ENCODE assay signal across 1 cellular context in the genomic region with DNA sequence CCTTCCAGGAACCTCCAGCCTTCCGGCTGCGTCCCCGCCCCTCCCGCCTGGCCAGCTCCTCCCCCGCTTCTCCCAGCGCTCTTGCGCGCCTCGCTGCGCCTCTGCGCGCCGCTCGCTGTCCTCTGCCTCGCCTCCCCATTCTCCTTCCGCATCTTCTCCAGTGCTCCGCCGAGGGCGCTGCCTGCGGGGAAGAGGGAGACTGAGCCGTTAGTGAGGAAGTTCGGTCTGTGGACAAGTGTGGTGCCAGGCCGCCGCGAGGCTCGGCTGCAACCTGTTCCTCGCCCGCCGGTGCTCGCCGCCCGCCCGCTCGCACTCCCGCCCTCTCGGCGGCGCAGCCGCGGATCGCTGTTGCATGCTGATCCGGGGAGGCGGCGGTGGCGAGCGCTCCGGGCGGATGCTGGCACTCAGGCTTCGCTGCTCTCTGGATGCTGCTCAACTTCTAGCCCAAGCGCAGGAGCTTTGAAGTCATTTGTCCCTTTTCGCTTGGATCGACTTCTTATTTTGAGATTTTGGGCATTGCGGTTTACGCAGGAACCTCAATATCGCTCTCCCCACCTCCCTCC.
TF ChIP-seq lines count a peak whose summit lies in the region.

No MANE protein-coding gene starts in this region.

TF ChIP-seq in WTC11, 78 proteins besides CTCF, POLR2A, EP300 and RAD21 (continued from another document):
- TF ChIP-seq, protein P1, sequence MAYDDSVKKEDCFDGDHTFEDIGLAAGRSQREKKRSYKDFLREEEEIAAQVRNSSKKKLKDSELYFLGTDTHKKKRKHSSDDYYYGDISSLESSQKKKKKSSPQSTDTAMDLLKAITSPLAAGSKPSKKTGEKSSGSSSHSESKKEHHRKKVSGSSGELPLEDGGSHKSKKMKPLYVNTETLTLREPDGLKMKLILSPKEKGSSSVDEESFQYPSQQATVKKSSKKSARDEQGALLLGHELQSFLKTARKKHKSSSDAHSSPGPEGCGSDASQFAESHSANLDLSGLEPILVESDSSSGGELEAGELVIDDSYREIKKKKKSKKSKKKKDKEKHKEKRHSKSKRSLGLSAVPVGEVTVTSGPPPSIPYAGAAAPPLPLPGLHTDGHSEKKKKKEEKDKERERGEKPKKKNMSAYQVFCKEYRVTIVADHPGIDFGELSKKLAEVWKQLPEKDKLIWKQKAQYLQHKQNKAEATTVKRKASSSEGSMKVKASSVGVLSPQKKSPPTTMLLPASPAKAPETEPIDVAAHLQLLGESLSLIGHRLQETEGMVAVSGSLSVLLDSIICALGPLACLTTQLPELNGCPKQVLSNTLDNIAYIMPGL (CRISPR knock-in tag; IDR thresholded peaks at IDR 0.05), result peak; percentile 97
- TF ChIP-seq, protein P2, sequence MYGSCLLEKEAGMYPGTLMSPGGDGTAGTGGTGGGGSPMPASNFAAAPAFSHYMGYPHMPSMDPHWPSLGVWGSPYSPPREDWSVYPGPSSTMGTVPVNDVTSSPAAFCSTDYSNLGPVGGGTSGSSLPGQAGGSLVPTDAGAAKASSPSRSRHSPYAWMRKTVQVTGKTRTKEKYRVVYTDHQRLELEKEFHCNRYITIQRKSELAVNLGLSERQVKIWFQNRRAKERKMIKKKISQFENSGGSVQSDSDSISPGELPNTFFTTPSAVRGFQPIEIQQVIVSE (CRISPR knock-in tag; IDR thresholded peaks at IDR 0.05; ENCODE audit: borderline replicate concordance), result no peak
- TF ChIP-seq GABPB1 (CRISPR knock-in tag; IDR thresholded peaks at IDR 0.05) (no peak), IRF2 (CRISPR knock-in tag; IDR thresholded peaks at IDR 0.05; ENCODE audit: borderline replicate concordance, low read depth) (no peak), ZNF423 (CRISPR knock-in tag; IDR thresholded peaks at IDR 0.05) (no peak), MYBL2 (CRISPR knock-in tag; IDR thresholded peaks at IDR 0.05) (peak; percentile 89), ESRRA (CRISPR knock-in tag; IDR thresholded peaks at IDR 0.05; ENCODE audit: borderline replicate concordance) (0 out of 2 replicates have a peak, but pooled peaks have one; percentile 52), ZNF232 (CRISPR knock-in tag; IDR thresholded peaks at IDR 0.05) (peak; percentile 71; the same call in 1 of the 2 replicates), CREB1 (CRISPR knock-in tag; IDR thresholded peaks at IDR 0.05) (peak; percentile 85), ZNF317 (CRISPR knock-in tag; IDR thresholded peaks at IDR 0.05; ENCODE audit: borderline replicate concordance, low read depth) (0 out of 2 replicates have a peak, but pooled peaks have one; percentile 28), SOX15 (CRISPR knock-in tag; IDR thresholded peaks at IDR 0.05) (no peak), RORB (CRISPR knock-in tag; IDR thresholded peaks at IDR 0.05) (no peak), ZNF121 (CRISPR knock-in tag; IDR thresholded peaks at IDR 0.05) (0 out of 2 replicates have a peak, but pooled peaks have one; percentile 5), PRRX2 (CRISPR knock-in tag; IDR thresholded peaks at IDR 0.05) (no peak), ZNF416 (CRISPR knock-in tag; IDR thresholded peaks at IDR 0.05) (no peak), ZBTB21 (CRISPR knock-in tag; IDR thresholded peaks at IDR 0.05; ENCODE audit: borderline replicate concordance) (peak; percentile 85), ZNF138 (CRISPR knock-in tag; conservative IDR thresholded peaks at IDR 0.05) (no peak), FOXJ3 (CRISPR knock-in tag; IDR thresholded peaks at IDR 0.05; ENCODE audit: borderline replicate concordance) (no peak)
- TF ChIP-seq, protein P3, sequence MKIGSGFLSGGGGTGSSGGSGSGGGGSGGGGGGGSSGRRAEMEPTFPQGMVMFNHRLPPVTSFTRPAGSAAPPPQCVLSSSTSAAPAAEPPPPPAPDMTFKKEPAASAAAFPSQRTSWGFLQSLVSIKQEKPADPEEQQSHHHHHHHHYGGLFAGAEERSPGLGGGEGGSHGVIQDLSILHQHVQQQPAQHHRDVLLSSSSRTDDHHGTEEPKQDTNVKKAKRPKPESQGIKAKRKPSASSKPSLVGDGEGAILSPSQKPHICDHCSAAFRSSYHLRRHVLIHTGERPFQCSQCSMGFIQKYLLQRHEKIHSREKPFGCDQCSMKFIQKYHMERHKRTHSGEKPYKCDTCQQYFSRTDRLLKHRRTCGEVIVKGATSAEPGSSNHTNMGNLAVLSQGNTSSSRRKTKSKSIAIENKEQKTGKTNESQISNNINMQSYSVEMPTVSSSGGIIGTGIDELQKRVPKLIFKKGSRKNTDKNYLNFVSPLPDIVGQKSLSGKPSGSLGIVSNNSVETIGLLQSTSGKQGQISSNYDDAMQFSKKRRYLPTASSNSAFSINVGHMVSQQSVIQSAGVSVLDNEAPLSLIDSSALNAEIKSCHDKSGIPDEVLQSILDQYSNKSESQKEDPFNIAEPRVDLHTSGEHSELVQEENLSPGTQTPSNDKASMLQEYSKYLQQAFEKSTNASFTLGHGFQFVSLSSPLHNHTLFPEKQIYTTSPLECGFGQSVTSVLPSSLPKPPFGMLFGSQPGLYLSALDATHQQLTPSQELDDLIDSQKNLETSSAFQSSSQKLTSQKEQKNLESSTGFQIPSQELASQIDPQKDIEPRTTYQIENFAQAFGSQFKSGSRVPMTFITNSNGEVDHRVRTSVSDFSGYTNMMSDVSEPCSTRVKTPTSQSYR (CRISPR knock-in tag; IDR thresholded peaks at IDR 0.05), result peak; percentile 71; the same call in 1 of the 2 replicates
- TF ChIP-seq, protein P4, sequence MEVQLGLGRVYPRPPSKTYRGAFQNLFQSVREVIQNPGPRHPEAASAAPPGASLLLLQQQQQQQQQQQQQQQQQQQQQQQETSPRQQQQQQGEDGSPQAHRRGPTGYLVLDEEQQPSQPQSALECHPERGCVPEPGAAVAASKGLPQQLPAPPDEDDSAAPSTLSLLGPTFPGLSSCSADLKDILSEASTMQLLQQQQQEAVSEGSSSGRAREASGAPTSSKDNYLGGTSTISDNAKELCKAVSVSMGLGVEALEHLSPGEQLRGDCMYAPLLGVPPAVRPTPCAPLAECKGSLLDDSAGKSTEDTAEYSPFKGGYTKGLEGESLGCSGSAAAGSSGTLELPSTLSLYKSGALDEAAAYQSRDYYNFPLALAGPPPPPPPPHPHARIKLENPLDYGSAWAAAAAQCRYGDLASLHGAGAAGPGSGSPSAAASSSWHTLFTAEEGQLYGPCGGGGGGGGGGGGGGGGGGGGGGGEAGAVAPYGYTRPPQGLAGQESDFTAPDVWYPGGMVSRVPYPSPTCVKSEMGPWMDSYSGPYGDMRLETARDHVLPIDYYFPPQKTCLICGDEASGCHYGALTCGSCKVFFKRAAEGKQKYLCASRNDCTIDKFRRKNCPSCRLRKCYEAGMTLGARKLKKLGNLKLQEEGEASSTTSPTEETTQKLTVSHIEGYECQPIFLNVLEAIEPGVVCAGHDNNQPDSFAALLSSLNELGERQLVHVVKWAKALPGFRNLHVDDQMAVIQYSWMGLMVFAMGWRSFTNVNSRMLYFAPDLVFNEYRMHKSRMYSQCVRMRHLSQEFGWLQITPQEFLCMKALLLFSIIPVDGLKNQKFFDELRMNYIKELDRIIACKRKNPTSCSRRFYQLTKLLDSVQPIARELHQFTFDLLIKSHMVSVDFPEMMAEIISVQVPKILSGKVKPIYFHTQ (CRISPR knock-in tag; IDR thresholded peaks at IDR 0.05), result no peak
- TF ChIP-seq, protein P5, sequence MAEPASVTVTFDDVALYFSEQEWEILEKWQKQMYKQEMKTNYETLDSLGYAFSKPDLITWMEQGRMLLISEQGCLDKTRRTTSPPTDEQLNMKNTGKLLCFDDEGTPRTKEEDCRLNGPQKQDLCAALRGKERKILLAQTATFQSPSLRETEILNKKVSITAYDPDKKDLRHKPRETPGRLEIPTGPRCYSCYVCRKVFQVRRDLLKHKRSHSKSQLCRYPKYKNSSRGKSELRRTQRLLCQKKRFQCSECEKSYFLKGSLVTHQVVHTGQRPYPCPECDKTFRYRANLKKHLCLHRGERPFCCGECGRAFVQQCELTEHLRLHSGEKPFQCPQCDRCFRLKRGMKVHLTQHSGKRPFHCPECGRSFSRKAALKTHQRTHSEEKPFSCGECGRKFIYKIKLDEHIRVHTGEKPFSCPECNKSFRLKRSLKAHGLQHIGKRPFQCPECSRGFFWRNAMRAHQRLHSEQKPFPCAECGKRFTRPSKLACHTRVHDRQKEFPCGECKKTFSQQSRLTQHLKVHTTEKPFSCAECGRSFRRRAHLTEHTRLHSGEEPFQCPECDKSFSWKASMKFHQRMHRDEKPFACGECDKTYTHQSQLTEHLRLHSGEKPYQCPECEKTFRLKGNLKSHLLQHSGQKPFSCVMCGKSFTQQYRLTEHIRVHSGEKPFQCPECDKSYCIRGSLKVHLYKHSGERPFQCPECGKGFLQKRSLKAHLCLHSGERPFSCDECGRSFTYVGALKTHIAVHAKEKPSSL (CRISPR knock-in tag; conservative IDR thresholded peaks at IDR 0.05), result no peak
- TF ChIP-seq, protein P6, sequence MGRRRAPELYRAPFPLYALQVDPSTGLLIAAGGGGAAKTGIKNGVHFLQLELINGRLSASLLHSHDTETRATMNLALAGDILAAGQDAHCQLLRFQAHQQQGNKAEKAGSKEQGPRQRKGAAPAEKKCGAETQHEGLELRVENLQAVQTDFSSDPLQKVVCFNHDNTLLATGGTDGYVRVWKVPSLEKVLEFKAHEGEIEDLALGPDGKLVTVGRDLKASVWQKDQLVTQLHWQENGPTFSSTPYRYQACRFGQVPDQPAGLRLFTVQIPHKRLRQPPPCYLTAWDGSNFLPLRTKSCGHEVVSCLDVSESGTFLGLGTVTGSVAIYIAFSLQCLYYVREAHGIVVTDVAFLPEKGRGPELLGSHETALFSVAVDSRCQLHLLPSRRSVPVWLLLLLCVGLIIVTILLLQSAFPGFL (CRISPR knock-in tag; IDR thresholded peaks at IDR 0.05; ENCODE audit: borderline replicate concordance), result no peak
- TF ChIP-seq, protein P7, sequence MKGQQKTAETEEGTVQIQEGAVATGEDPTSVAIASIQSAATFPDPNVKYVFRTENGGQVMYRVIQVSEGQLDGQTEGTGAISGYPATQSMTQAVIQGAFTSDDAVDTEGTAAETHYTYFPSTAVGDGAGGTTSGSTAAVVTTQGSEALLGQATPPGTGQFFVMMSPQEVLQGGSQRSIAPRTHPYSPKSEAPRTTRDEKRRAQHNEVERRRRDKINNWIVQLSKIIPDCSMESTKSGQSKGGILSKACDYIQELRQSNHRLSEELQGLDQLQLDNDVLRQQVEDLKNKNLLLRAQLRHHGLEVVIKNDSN (CRISPR knock-in tag; IDR thresholded peaks at IDR 0.05), result peak; percentile 62; the same call in 1 of the 2 replicates
- TF ChIP-seq, protein P8, sequence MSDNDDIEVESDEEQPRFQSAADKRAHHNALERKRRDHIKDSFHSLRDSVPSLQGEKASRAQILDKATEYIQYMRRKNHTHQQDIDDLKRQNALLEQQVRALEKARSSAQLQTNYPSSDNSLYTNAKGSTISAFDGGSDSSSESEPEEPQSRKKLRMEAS (CRISPR knock-in tag; IDR thresholded peaks at IDR 0.05), result peak; percentile 97
- TF ChIP-seq, protein P9, sequence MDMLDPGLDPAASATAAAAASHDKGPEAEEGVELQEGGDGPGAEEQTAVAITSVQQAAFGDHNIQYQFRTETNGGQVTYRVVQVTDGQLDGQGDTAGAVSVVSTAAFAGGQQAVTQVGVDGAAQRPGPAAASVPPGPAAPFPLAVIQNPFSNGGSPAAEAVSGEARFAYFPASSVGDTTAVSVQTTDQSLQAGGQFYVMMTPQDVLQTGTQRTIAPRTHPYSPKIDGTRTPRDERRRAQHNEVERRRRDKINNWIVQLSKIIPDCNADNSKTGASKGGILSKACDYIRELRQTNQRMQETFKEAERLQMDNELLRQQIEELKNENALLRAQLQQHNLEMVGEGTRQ (CRISPR knock-in tag; IDR thresholded peaks at IDR 0.05), result no peak; the same call in 1 of the 2 replicates
- TF ChIP-seq, protein P10, sequence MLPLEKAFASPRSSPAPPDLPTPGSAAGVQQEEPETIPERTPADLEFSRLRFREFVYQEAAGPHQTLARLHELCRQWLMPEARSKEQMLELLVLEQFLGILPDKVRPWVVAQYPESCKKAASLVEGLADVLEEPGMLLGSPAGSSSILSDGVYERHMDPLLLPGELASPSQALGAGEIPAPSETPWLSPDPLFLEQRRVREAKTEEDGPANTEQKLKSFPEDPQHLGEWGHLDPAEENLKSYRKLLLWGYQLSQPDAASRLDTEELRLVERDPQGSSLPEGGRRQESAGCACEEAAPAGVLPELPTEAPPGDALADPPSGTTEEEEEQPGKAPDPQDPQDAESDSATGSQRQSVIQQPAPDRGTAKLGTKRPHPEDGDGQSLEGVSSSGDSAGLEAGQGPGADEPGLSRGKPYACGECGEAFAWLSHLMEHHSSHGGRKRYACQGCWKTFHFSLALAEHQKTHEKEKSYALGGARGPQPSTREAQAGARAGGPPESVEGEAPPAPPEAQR (CRISPR knock-in tag; IDR thresholded peaks at IDR 0.05), result no peak
- TF ChIP-seq, protein P11, sequence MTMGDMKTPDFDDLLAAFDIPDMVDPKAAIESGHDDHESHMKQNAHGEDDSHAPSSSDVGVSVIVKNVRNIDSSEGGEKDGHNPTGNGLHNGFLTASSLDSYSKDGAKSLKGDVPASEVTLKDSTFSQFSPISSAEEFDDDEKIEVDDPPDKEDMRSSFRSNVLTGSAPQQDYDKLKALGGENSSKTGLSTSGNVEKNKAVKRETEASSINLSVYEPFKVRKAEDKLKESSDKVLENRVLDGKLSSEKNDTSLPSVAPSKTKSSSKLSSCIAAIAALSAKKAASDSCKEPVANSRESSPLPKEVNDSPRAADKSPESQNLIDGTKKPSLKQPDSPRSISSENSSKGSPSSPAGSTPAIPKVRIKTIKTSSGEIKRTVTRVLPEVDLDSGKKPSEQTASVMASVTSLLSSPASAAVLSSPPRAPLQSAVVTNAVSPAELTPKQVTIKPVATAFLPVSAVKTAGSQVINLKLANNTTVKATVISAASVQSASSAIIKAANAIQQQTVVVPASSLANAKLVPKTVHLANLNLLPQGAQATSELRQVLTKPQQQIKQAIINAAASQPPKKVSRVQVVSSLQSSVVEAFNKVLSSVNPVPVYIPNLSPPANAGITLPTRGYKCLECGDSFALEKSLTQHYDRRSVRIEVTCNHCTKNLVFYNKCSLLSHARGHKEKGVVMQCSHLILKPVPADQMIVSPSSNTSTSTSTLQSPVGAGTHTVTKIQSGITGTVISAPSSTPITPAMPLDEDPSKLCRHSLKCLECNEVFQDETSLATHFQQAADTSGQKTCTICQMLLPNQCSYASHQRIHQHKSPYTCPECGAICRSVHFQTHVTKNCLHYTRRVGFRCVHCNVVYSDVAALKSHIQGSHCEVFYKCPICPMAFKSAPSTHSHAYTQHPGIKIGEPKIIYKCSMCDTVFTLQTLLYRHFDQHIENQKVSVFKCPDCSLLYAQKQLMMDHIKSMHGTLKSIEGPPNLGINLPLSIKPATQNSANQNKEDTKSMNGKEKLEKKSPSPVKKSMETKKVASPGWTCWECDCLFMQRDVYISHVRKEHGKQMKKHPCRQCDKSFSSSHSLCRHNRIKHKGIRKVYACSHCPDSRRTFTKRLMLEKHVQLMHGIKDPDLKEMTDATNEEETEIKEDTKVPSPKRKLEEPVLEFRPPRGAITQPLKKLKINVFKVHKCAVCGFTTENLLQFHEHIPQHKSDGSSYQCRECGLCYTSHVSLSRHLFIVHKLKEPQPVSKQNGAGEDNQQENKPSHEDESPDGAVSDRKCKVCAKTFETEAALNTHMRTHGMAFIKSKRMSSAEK (CRISPR knock-in tag; IDR thresholded peaks at IDR 0.05; ENCODE audit: borderline replicate concordance), result no peak
